Comparison of ENCODE assay signal across 11 cellular contexts in genomic region chr10:4847580-4848020, GRCh38. TPM values are rescaled to one million over a fixed set of nuclear protein-coding genes. Genes with fewer than 3 reads are reported as not detected.
DNase-seq lines count a peak whose midpoint lies in the region; ATAC-seq, FAIRE-seq and TF ChIP-seq lines count a peak whose summit lies in the region.
"Had no signal": no experiment of that assay in that cellular context is flagged by ENCODE, and none has a peak within 500 bp of the region (broad histone marks: within the 10 kb centered on the region; RNA-seq: fewer than 3 reads in every experiment).

No MANE protein-coding gene starts in this region.

- no peak overlapping the region for H3K9ac ChIP-seq in colonic mucosa (ENCODE audit: low read depth in 2 of 2, low read length in 2 of 2)

- intact Hi-C loops in colonic mucosa (cut with DNase I) (loop anchor here (2.0 to 10.0 kb wide), 3 partner anchors 435 to 585 kb away; no protein-coding TSS in a partner anchor), ovary (cut with DNase I) (loop anchor here in 2 of 4 donors (5.0 to 10.0 kb wide), 3 partner anchors 250 to 585 kb away; no protein-coding TSS in a partner anchor)

- no peak for TF ChIP-seq CTCF in AG04449 (IDR thresholded peaks at IDR 0.05; ENCODE audit: insufficient read depth, low read length, missing control alignments)
- no peak for TF ChIP-seq CTCF in HFFc6 (IDR thresholded peaks at IDR 0.05)
- TF ChIP-seq CTCF in brain microvascular endothelial cell (IDR thresholded peaks at IDR 0.05; ENCODE audit: low read depth, low read length, missing control alignments), result no peak
- TF ChIP-seq CTCF in colonic mucosa (IDR thresholded peaks at IDR 0.05), result no peak
- no peak for TF ChIP-seq CTCF in ovary (IDR thresholded peaks at IDR 0.05)
- TF ChIP-seq CTCF in D721Med (IDR thresholded peaks at IDR 0.05; ENCODE audit: insufficient read depth, missing control alignments), result no peak

- H3K27ac Mint-ChIP-seq in HFFc6, result peak overlapping the region; percentile 82

- FAIRE-seq in D721Med (lab: Jason Lieb, UNC), result no peak

- no peaks in the 10 kb centered on the region; the same call in none of the 2 replicates for H3K27me3 Mint-ChIP-seq in HFFc6 (ENCODE audit: insufficient read depth)

- H3K4me3 ChIP-seq in AG04449 (ENCODE audit: low read depth, low read length) (no peak overlapping the region), brain microvascular endothelial cell (ENCODE audit: low read depth, low read length) (no peak overlapping the region), colonic mucosa (no peak overlapping the region), ovary (no peak overlapping the region)

- 0 out of 2 replicates have a peak, but pooled peaks cover 5% of the 10 kb centered on the region for H3K9me3 Mint-ChIP-seq in HFFc6

- POLR2A ChIA-PET in AG04449 (lab: Yijun Ruan, JAX), result no interaction called here

- H3K9me3 ChIP-seq in colonic mucosa (no peaks in the 10 kb centered on the region), ovary (no peaks in the 10 kb centered on the region)

- H3K27ac ChIP-seq in brain microvascular endothelial cell (peak overlapping the region; percentile 60), colonic mucosa (no peak overlapping the region), ovary (no peak overlapping the region)

- peak overlapping the region; percentile 53; the same call in 1 of the 2 replicates for H3K4me3 Mint-ChIP-seq in HFFc6

- 0 out of 2 replicates have a peak, but pooled peaks cover 5% of the 10 kb centered on the region for H3K36me3 Mint-ChIP-seq in HFFc6 (ENCODE audit: low read depth)

- no peak for TF ChIP-seq POLR2A in ovary (IDR thresholded peaks at IDR 0.05)

- WGBS in ovary, 3 donors, result 53 to 63% (median 56%) methylated on average over 4 of the region's 4 CpGs

- CTCF ChIA-PET in AG04449 (lab: Yijun Ruan, JAX), result interaction anchor here (0.6 to 7.6 kb wide), 23 partner anchors 9 to 775 kb away, joined by 3 to 263 read pairs (median 14); partner anchors contain the start of genes AKR1C3 and AKR1E2

- peaks cover 36% of the 10 kb centered on the region for H3K4me1 Mint-ChIP-seq in HFFc6 (ENCODE audit: low read depth)

- H3K4me1 ChIP-seq in colonic mucosa (no peaks in the 10 kb centered on the region), ovary (ENCODE audit: insufficient read depth) (peaks cover 1% of the 10 kb centered on the region)

- no peak for ATAC-seq in HG02678 (IDR thresholded peaks at IDR 0.05; ENCODE audit: unreplicated experiment)

- DNase-seq in AG04449 (ENCODE audit: low read depth, low spot score) (peak; percentile 42), HFFc6 (peak; percentile 64), brain microvascular endothelial cell (peak; percentile 62), left kidney (ENCODE audit: low read depth, low spot score) (peak; percentile 30), colonic mucosa (no peak), ovary (no peak), D721Med (ENCODE audit: insufficient read length, low spot score) (no peak)
- DNase-seq: activated gamma-delta T cell treated with Interleukin-2 at 50 U/mL for 16 hours, DMS79, NCI-H2029 had no signal

- no peaks in the 10 kb centered on the region for H3K27me3 ChIP-seq in brain microvascular endothelial cell (replicated peaks)
- no peaks in the 10 kb centered on the region for H3K27me3 ChIP-seq in colonic mucosa
- H3K27me3 ChIP-seq in ovary, result no peaks in the 10 kb centered on the region

- TF ChIP-seq EP300 in ovary (IDR thresholded peaks at IDR 0.05), result no peak

- in situ Hi-C loops in brain microvascular endothelial cell (cut with HindIII; ENCODE audit: low pct_ligation_motif_present, low sequenced_read_pairs), result loop anchor here (25.0 kb wide), 1 partner anchor 540 kb away; no protein-coding TSS in a partner anchor

- H3K36me3 ChIP-seq in brain microvascular endothelial cell (replicated peaks), result no peaks in the 10 kb centered on the region
- H3K36me3 ChIP-seq in colonic mucosa, result no peaks in the 10 kb centered on the region
- no peaks in the 10 kb centered on the region for H3K36me3 ChIP-seq in ovary

RNA-seq across cellular contexts. Expression of gene AKR1E2, which starts 21.6 kb away (rescaled TPM):
- 1 to 10 TPM in 3 of 6 experiments, under 1 TPM in 2, not detected in 1; 0.59 to 1.5 (median 1.1) TPM for total RNA-seq in HFFc6 (2021; fragmentation: NEBNext Ultra II Directional; extraction: Animal tissue kit (Norgen Biotek cat#: 25700))
- total RNA-seq in colonic mucosa (10 to 100 TPM in 1 of 2 donors, 1 to 10 TPM in 1; 8.6 to 16.3 TPM), ovary (1 to 10 TPM; 2.3 to 8.1 (median 4.5) TPM)
- polyA plus RNA-seq in ovary, result 1 to 10 TPM; 1.3 to 2.2 TPM

Comparison
In these comparisons a context has a peak if more than half of its experiments do, and no peak if none do; other contexts are left out.
1. DNase-seq: peak in AG04449 (single experiment), HFFc6 (single experiment), brain microvascular endothelial cell (single experiment) and left kidney (single experiment); none in colonic mucosa (single experiment), ovary (0 of 5) and D721Med (single experiment).